ENCODE assay signal across 14 cellular contexts in the genomic region with DNA sequence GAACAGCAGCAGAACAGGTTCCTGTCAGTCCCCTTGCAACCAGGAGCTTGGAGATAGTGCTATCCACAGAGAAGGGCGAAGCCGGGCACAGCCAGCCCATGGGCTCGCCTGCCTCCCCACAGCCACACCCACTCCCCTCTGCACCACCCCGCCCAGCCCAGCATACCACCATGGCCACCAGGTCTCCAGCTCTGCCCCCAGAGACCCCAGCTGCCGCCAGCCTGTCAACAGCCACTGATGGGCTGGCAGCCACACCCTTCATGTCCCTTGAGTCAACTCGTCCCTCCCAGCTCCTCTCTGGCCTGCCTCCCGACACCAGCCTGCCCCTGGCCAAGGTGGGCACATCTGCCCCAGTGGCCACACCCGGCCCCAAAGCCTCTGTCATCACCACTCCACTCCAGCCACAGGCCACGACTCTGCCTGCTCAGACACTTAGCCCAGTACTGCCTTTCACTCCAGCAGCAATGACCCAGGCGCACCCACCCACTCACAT.
"Had no signal": no experiment of that assay in that cellular context is flagged by ENCODE, and none has a peak within 500 bp of the region (broad histone marks: within the 10 kb centered on the region; RNA-seq: fewer than 3 reads in every experiment).

No MANE protein-coding gene starts in this region.

- DNase-seq: activated CD4-positive, alpha-beta T cell treated with anti-CD3 and anti-CD28 coated beads, Interleukin-2, amount 50 U/mL, for 48 hours; activated CD4-positive, CD25-positive, alpha-beta regulatory T cell; activated CD8-positive, alpha-beta memory T cell treated with anti-CD3 and anti-CD28 coated beads, Interleukin-2, amount 50 U/mL, for 4 hours; activated naive CD4-positive, alpha-beta T cell treated with anti-CD3 and anti-CD28 coated beads, Interleukin-2, amount 10 ng/mL, durations not matched to agents 7 days and 5 days; body of pancreas; left colon; mammary epithelial cell; mucosa of descending colon; SHP77 treated with DMSO at 0.1 percent for 48 hours; stimulated activated CD4-positive, alpha-beta T cell treated with anti-CD3 and anti-CD28 coated beads, Interleukin-4, amount 100 ng/mL, for 1 hour; stomach; T-helper 17 cell had no signal

- H3K36me3 ChIP-seq: stomach, thoracic aorta had no signal

- H3K9me3 ChIP-seq: body of pancreas, mucosa of descending colon, stomach, thoracic aorta had no signal

- H3K4me3 ChIP-seq: body of pancreas, mucosa of descending colon, stomach, thoracic aorta had no signal

- ATAC-seq: body of pancreas, left colon, mucosa of descending colon, T-helper 17 cell had no signal

- H3K4me1 Mint-ChIP-seq: activated naive CD4-positive, alpha-beta T cell treated with anti-CD3 and anti-CD28 coated beads, Interleukin-2, amount 10 ng/mL, durations not matched to agents 7 days and 5 days had no signal

- H3K27ac ChIP-seq: body of pancreas, stomach, thoracic aorta had no signal

- H3K36me3 Mint-ChIP-seq: activated naive CD4-positive, alpha-beta T cell treated with anti-CD3 and anti-CD28 coated beads, Interleukin-2, amount 10 ng/mL, durations not matched to agents 7 days and 5 days had no signal

- H3K27ac Mint-ChIP-seq: activated naive CD4-positive, alpha-beta T cell treated with anti-CD3 and anti-CD28 coated beads, Interleukin-2, amount 10 ng/mL, durations not matched to agents 7 days and 5 days; nephron; T-helper 17 cell had no signal

- H3K9me3 Mint-ChIP-seq: activated naive CD4-positive, alpha-beta T cell treated with anti-CD3 and anti-CD28 coated beads, Interleukin-2, amount 10 ng/mL, durations not matched to agents 7 days and 5 days; nephron had no signal

- H3K4me1 ChIP-seq: body of pancreas, stomach had no signal

- H3K27me3 ChIP-seq: body of pancreas had no signal

- H3K4me3 Mint-ChIP-seq: activated naive CD4-positive, alpha-beta T cell treated with anti-CD3 and anti-CD28 coated beads, Interleukin-2, amount 10 ng/mL, durations not matched to agents 7 days and 5 days; nephron; T-helper 17 cell had no signal
